ENCODE assay signal across 1 cellular context in genomic region chr2:121282800-121283382, GRCh38.
TF ChIP-seq lines count a peak whose summit lies in the region.

No MANE protein-coding gene starts in this region.

TF ChIP-seq in HEK293, 187 proteins besides CTCF, POLR2A, EP300 and RAD21 (continued from another document):
- TF ChIP-seq ZNF362 (tag by site-specific recombination; IDR thresholded peaks at IDR 0.05) (no peak), ZNF580 (tag by site-specific recombination; IDR thresholded peaks at IDR 0.05) (no peak), GFI1B (tag by site-specific recombination; IDR thresholded peaks at IDR 0.05) (no peak), ZNF146 (tag by site-specific recombination; IDR thresholded peaks at IDR 0.05) (no peak), PRDM10 (tag by site-specific recombination; IDR thresholded peaks at IDR 0.05) (no peak)
TF ChIP-seq in HEK293: peak in this region for 1.
